Comparison of ENCODE assay signal across 9 cellular contexts in the genomic region with DNA sequence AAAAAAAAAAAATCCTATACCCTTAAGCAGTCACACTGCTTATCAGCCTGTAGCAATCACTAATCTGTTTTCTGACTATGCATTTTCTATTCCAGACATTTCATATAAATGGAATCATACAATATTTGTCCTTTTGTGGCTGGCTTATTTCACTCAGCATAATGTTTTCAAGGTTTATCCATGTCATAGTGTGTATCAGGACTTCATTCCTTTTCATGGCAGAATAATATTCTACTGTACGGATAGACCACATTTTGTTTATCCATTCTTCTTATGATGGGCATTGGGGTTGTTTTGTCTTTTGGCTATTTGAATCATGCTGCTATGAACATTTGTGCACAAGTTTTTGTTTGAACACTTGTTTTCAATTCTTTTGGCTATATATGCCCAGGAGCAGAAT. TPM values are rescaled to one million over a fixed set of nuclear protein-coding genes. Genes with fewer than 3 reads are reported as not detected.
"Had no signal": no experiment of that assay in that cellular context is flagged by ENCODE, and none has a peak within 500 bp of the region (broad histone marks: within the 10 kb centered on the region; RNA-seq: fewer than 3 reads in every experiment).

No MANE protein-coding gene starts in this region.

- DNase-seq: IMR-90, KBM-7, KG1 had no signal

- H3K27ac Mint-ChIP-seq: IgD-negative memory B cell had no signal

- H3K4me3 ChIP-seq: K562 had no signal

- H3K9ac ChIP-seq: KMS-11 had no signal

- H3K4me3 Mint-ChIP-seq: IgD-negative memory B cell had no signal

- H3K4me2 ChIP-seq: KMS-11 had no signal

- H3K27ac ChIP-seq: HL-60, KMS-11 had no signal

- H3K4me1 Mint-ChIP-seq: IgD-negative memory B cell had no signal

- ATAC-seq: HepG2, K562 had no signal

RNA-seq across cellular contexts. Expression of gene KSR2, which starts 8.6 kb away (rescaled TPM):
- total RNA-seq: HT1080, IMR-90, K562 had no signal
- polyA plus RNA-seq: HepG2, IgD-negative memory B cell, IMR-90, K562 had no signal
